In the genomic region with DNA sequence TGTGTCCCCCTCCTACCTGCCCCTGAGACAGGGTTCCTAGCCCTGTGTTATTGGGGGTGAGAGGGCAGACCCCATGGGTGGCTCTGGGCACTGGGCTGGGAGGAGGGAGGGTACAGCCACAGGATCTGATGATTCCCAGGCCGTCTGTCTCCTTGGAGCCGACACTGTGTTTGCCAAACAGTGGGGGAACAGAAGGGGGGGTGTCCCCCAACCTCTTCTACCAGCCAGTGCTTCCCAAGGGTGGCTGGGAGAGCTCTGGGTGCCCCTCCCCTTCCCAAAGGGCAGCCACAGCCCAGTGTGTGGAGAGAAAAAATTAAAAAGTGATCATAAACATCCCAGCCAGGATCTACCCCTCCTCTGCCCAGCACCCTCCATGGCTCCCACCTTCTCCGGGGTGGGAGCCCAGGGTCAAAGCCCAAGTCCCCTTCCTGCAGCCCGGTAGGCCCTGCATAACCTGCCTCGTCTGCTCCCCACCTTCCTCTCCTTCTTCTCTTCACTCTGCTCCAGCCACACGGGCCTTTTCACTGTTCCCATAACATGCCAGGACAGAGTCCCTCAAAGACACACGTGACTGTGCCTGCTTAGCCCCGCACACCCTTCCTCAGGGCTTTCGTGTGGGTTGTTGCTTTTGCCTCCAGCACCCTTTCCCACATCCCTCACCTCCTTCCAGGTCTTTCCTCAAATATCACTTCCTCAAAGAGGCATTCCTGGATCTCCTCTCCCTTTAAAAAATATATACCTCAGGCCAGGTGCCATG, we compare ENCODE assay signal across 10 cellular contexts. TPM values are rescaled to one million over a fixed set of nuclear protein-coding genes. Genes with fewer than 3 reads are reported as not detected.
DNase-seq lines count a peak whose midpoint lies in the region; ATAC-seq, FAIRE-seq and TF ChIP-seq lines count a peak whose summit lies in the region.
"Had no signal": no experiment of that assay in that cellular context is flagged by ENCODE, and none has a peak within 500 bp of the region (broad histone marks: within the 10 kb centered on the region; RNA-seq: fewer than 3 reads in every experiment).

No MANE protein-coding gene starts in this region.

- in situ Hi-C loops in K562 (cut with MboI) = loop anchor here (5.0 kb wide), 1 partner anchor 247 kb away; no protein-coding TSS in a partner anchor

- H3K9me1 ChIP-seq in K562 (ENCODE audit: control insufficient read depth, insufficient read depth, low read length) = no peaks in the 10 kb centered on the region

- WGBS in K562 (ENCODE audit: insufficient coverage, low coverage, missing lambda C conversion rate) = 12% methylated on average over 9 of the region's 9 CpGs
- WGBS in stomach, 5 donors = 54 to 67% (median 58%) methylated on average over 8 to 9 of the region's 9 CpGs

- peaks cover 0 to 38% of the 10 kb centered on the region in 2 experiments; a peak in 2 of 5 replicates for H3K4me1 ChIP-seq in K562 (replicated peaks in 1 of 2; ENCODE audit: control insufficient read depth in 2 of 2, insufficient read depth in 2 of 2, low read length in 2 of 2)
- H3K4me1 ChIP-seq in stomach = peaks cover 17 to 39% (median 27%) of the 10 kb centered on the region in 4 donors
- H3K4me1 ChIP-seq in kidney (ENCODE audit: control insufficient read depth in 1 of 2, insufficient read depth in 1 of 2, low read depth in 1 of 2, low read length in 2 of 2) = peaks cover 0 to 7% of the 10 kb centered on the region in 2 donors
- H3K4me1 ChIP-seq: upper lobe of right lung had no signal

- no TSS peak for BruUV-seq in K562 (replicated peaks; lab: Mats Ljungman, UMichigan)

- 0 out of 4 replicates have a peak overlapping the region, but pooled peaks of 1 of the 2 experiments have one; percentile 17 for H3K9ac ChIP-seq in K562 (ENCODE audit: insufficient read depth in 1 of 2, low read depth in 2 of 2, low read length in 2 of 2)
- no peak overlapping the region for H3K9ac ChIP-seq in kidney (ENCODE audit: low read length in 2 of 2)

- H3K4me3 ChIP-seq in K562 (no peak overlapping the region), stomach (no peak overlapping the region), kidney (ENCODE audit: low read length in 2 of 2) (no peak overlapping the region)
- H3K4me3 ChIP-seq: upper lobe of right lung had no signal

- intact Hi-C loops in K562 (cut with micrococcal nuclease) (no loop called here), left cardiac atrium (cut with DNase I) (loop anchor here (10.0 kb wide), 2 partner anchors 245 to 255 kb away; partner anchors contain the start of gene SHD (in 1 of the 2)), stomach (cut with DNase I; ENCODE audit: low total_unique reads) (no loop called here), kidney (cut with DNase I) (no loop called here)

- TF ChIP-seq EP300 in K562 (IDR thresholded peaks at IDR 0.05; ENCODE audit: low read length) (no peak), stomach (IDR thresholded peaks at IDR 0.05) (no peak)

- no peak for TF ChIP-seq POLR2A in K562 (conservative IDR thresholded peaks at IDR 0.05)
- no peak for TF ChIP-seq POLR2A in stomach (IDR thresholded peaks at IDR 0.05)

- H3K9me3 ChIP-seq in K562 (replicated peaks; ENCODE audit: control insufficient read depth, insufficient read depth, low read depth, low read length) = no peaks in the 10 kb centered on the region
- no peaks in the 10 kb centered on the region for H3K9me3 ChIP-seq in stomach
- no peaks in the 10 kb centered on the region for H3K9me3 ChIP-seq in kidney (ENCODE audit: control insufficient read depth in 1 of 2, low read length in 2 of 2)
- H3K9me3 ChIP-seq: upper lobe of right lung had no signal

- H3K79me2 ChIP-seq in K562 (ENCODE audit: control insufficient read depth, insufficient read depth, low read length) = no peaks in the 10 kb centered on the region

- H2AFZ ChIP-seq in K562 (ENCODE audit: low read depth, low read length) = no peak overlapping the region

- 0 out of 2 replicates have a peak, but pooled peaks cover 3% of the 10 kb centered on the region for H4K20me1 ChIP-seq in K562 (replicated peaks; ENCODE audit: control insufficient read depth, insufficient read depth, low read length)

- TF ChIP-seq RAD21 in K562 (CRISPR knock-in tag; conservative IDR thresholded peaks at IDR 0.05 in 1 of 2, IDR thresholded peaks at IDR 0.05 in 1 of 2) = no peak

- no peak overlapping the region for H3K4me2 ChIP-seq in K562 (ENCODE audit: insufficient read depth, low read length)

- no peak for TF ChIP-seq CTCF in K562 (IDR thresholded peaks at IDR 0.05 in 2 of 3, conservative IDR thresholded peaks at IDR 0.05 in 1 of 3; ENCODE audit: insufficient read depth in 2 of 3, low read depth in 1 of 3, low read length in 3 of 3)
- no peak for TF ChIP-seq CTCF in stomach (IDR thresholded peaks at IDR 0.05)
- TF ChIP-seq CTCF in kidney (IDR thresholded peaks at IDR 0.05; ENCODE audit: borderline replicate concordance, extremely low read depth, insufficient read depth) = no peak

- CTCF ChIA-PET in K562 (lab: Yijun Ruan, JAX; ENCODE audit: low intra/inter-chr PET ratio) = no interaction called here

- FAIRE-seq in K562 (lab: Jason Lieb, UNC) (no peak), kidney (lab: Jason Lieb, UNC) (no peak)

- no peak for DNase-seq in K562 (ENCODE audit: extremely low read depth in 1 of 4, low spot score in 3 of 4)
- DNase-seq in left cardiac atrium = peak; percentile 62
- no peak for DNase-seq in stomach
- no peak for DNase-seq in kidney
- DNase-seq: kidney glomerular epithelial cell, NCI-H1417, upper lobe of right lung had no signal

- H3K27ac ChIP-seq in K562 (ENCODE audit: extremely low read depth, low read depth, low read length) (no peak overlapping the region), stomach (peak overlapping the region; percentile 52 to 89 (median 79)), kidney (ENCODE audit: low read depth in 2 of 2, low read length in 2 of 2) (no peak overlapping the region)
- H3K27ac ChIP-seq: upper lobe of right lung had no signal

- ATAC-seq in K562 (no peak), left cardiac atrium (peak in 1 of 2 donors; percentile 21), HG02970 (IDR thresholded peaks at IDR 0.05; ENCODE audit: low FRiP score, unreplicated experiment) (no peak), GM19452 (IDR thresholded peaks at IDR 0.05; ENCODE audit: unreplicated experiment) (no peak)

- peaks cover 4 to 14% of the 10 kb centered on the region in 2 experiments; a peak in 3 of 5 replicates for H3K27me3 ChIP-seq in K562 (ENCODE audit: control insufficient read depth in 2 of 2, insufficient read depth in 2 of 2, low read length in 2 of 2)
- H3K27me3 ChIP-seq in stomach = peaks cover 0 to 13% (median 0%) of the 10 kb centered on the region in 3 donors
- H3K27me3 ChIP-seq: upper lobe of right lung had no signal

- POLR2A ChIA-PET in K562 (lab: Yijun Ruan, JAX) = no interaction called here

- H3K36me3 ChIP-seq in K562 (ENCODE audit: control insufficient read depth, insufficient read depth, low read length) = no peaks in the 10 kb centered on the region
- peaks cover 0 to 8% (median 0%) of the 10 kb centered on the region in 4 donors for H3K36me3 ChIP-seq in stomach
- no peaks in the 10 kb centered on the region for H3K36me3 ChIP-seq in kidney (ENCODE audit: control insufficient read depth in 1 of 2, insufficient read depth in 2 of 2, low read length in 2 of 2)
- H3K36me3 ChIP-seq: upper lobe of right lung had no signal

RNA-seq across cellular contexts. Expression of gene PLIN4, which starts 1.4 kb away (rescaled TPM):
- total RNA-seq in K562 (2011; cell fraction: chromatin; rRNA removed; ENCODE audit: low replicate concordance) = 1.0 and 3.0 TPM in 2 replicates
- total RNA-seq in K562 (2011; cell fraction: nucleolus; rRNA removed) = 0.92 and 1.2 TPM in 2 replicates
- total RNA-seq in K562 (2011; cell fraction: nucleoplasm; rRNA removed) = 0.53 and 0.81 TPM in 2 replicates
- total RNA-seq in K562 (2014; rRNA removed) (0.08 and 0.14 TPM in 2 replicates), K562 (2014; rRNA removed; fragmentation: Illumina TruSeq; extraction: Trizol) (0.04 TPM in 1 of 2 replicates, not detected in the other), K562 (2015; rRNA removed; fragmentation: Illumina TruSeq; extraction: Trizol) (0.04 TPM in 1 of 2 replicates, not detected in the other), K562 (2021) (0.09 TPM in 2 replicates), left cardiac atrium (100 to 1,000 TPM; 331 to 357 TPM), stomach (10 to 100 TPM in 3 of 5 donors, 1 to 10 TPM in 2; 9.0 to 64.7 (median 24.9) TPM), kidney (2.2 TPM)
- polyA plus RNA-seq in K562 (2011; rRNA removed) (0.06 and 0.12 TPM in 2 replicates), K562 (2014; fragmentation: Illumina TruSeq; extraction: Trizol) (0.04 and 0.08 TPM in 2 replicates), K562 (2014; fragmentation: Nextera tagmentation; extraction: Ambion mirVana) (not detected), K562 (2014; rRNA removed) (0.07 and 0.16 TPM in 2 replicates), stomach (10 to 100 TPM in 1 of 3 donors, 1 to 10 TPM in 2; 3.5 to 13.2 (median 6.8) TPM), kidney (ENCODE audit: insufficient read depth, low read depth, low replicate concordance) (1.6 TPM)
- 0.06 and 0.15 TPM in 2 replicates for polyA plus RNA-seq in K562 (2011; cell fraction: cytosol; rRNA removed)
- polyA plus RNA-seq in K562 (2011; cell fraction: nucleus; rRNA removed) = 0.41 and 0.92 TPM in 2 replicates
- 0.10 and 0.17 TPM in 2 replicates for polyA plus RNA-seq in K562 (2012)
- 0.07 TPM in 1 of 2 replicates, not detected in the other for polyA minus RNA-seq in K562 (2011; rRNA and poly(A)+ RNA removed)
- not detected in 2 replicates for polyA minus RNA-seq in K562 (2011; cell fraction: cytosol; rRNA and poly(A)+ RNA removed)
- polyA minus RNA-seq in K562 (2011; cell fraction: nucleus; rRNA and poly(A)+ RNA removed) = 0.11 and 0.13 TPM in 2 replicates

RNA-seq across cellular contexts. Expression of gene PLIN5, which starts 15.3 kb away (rescaled TPM):
- 8.0 and 24.6 TPM in 2 replicates for total RNA-seq in K562 (2011; cell fraction: chromatin; rRNA removed; ENCODE audit: low replicate concordance)
- 11.3 and 12.8 TPM in 2 replicates for total RNA-seq in K562 (2011; cell fraction: nucleolus; rRNA removed)
- total RNA-seq in K562 (2011; cell fraction: nucleoplasm; rRNA removed) = 10.8 and 12.9 TPM in 2 replicates
- total RNA-seq in K562 (2014; rRNA removed) = 0.50 and 0.86 TPM in 2 replicates
- total RNA-seq in K562 (2014; rRNA removed; fragmentation: Illumina TruSeq; extraction: Trizol) = 0.15 and 0.26 TPM in 2 replicates
- 0.07 TPM in 1 of 2 replicates, not detected in the other for total RNA-seq in K562 (2015; rRNA removed; fragmentation: Illumina TruSeq; extraction: Trizol)
- total RNA-seq in K562 (2021) = 1.3 TPM in 2 replicates
- polyA plus RNA-seq in K562 (2011; rRNA removed) = 1.3 and 1.6 TPM in 2 replicates
- polyA plus RNA-seq in K562 (2011; cell fraction: cytosol; rRNA removed) = 1.0 and 1.3 TPM in 2 replicates
- 3.6 and 9.2 TPM in 2 replicates for polyA plus RNA-seq in K562 (2011; cell fraction: nucleus; rRNA removed)
- 0.50 and 0.51 TPM in 2 replicates for polyA plus RNA-seq in K562 (2012)
- 0.54 and 0.62 TPM in 2 replicates for polyA plus RNA-seq in K562 (2014; fragmentation: Illumina TruSeq; extraction: Trizol)
- under 1 TPM; 0.04 TPM for polyA plus RNA-seq in K562 (2014; fragmentation: Nextera tagmentation; extraction: Ambion mirVana)
- polyA plus RNA-seq in K562 (2014; rRNA removed) = 0.85 and 0.94 TPM in 2 replicates
- polyA minus RNA-seq in K562 (2011; rRNA and poly(A)+ RNA removed) = 0.81 and 1.5 TPM in 2 replicates
- 0.95 TPM in 1 of 2 replicates, not detected in the other for polyA minus RNA-seq in K562 (2011; cell fraction: cytosol; rRNA and poly(A)+ RNA removed)
- 2.0 and 2.8 TPM in 2 replicates for polyA minus RNA-seq in K562 (2011; cell fraction: nucleus; rRNA and poly(A)+ RNA removed)
- 10 to 100 TPM; 32.7 to 47.8 TPM for total RNA-seq in left cardiac atrium
- total RNA-seq in stomach = 100 to 1,000 TPM in 1 of 5 donors, 10 to 100 TPM in 2, 1 to 10 TPM in 2; 1.4 to 114 (median 37.8) TPM
- 10 to 100 TPM; 23.8 to 37.9 (median 25.3) TPM for polyA plus RNA-seq in stomach
- total RNA-seq in kidney = 30.7 TPM
- 21.2 TPM for polyA plus RNA-seq in kidney (ENCODE audit: insufficient read depth, low read depth, low replicate concordance)
- total RNA-seq: fibroblast of lung had no signal
- polyA plus RNA-seq: fibroblast of lung had no signal

RNA-seq across cellular contexts. Expression of gene LRG1, which starts 20.1 kb away (rescaled TPM):
- total RNA-seq in K562 (2011; cell fraction: chromatin; rRNA removed; ENCODE audit: low replicate concordance) = 5.0 and 14.6 TPM in 2 replicates
- 18.2 and 23.3 TPM in 2 replicates for total RNA-seq in K562 (2011; cell fraction: nucleolus; rRNA removed)
- total RNA-seq in K562 (2011; cell fraction: nucleoplasm; rRNA removed) = 12.4 and 14.4 TPM in 2 replicates
- total RNA-seq in K562 (2014; rRNA removed) (8.4 and 10.6 TPM in 2 replicates), K562 (2014; rRNA removed; fragmentation: Illumina TruSeq; extraction: Trizol) (3.8 and 4.6 TPM in 2 replicates), K562 (2015; rRNA removed; fragmentation: Illumina TruSeq; extraction: Trizol) (9.4 and 9.5 TPM in 2 replicates), K562 (2021) (11.5 and 11.7 TPM in 2 replicates), left cardiac atrium (1 to 10 TPM in 1 of 2 donors, under 1 TPM in 1; 0.88 to 1.1 TPM), stomach (10 to 100 TPM in 1 of 5 donors, 1 to 10 TPM in 3, not detected in 1; 4.2 to 17.2 (median 7.3) TPM), kidney (26.4 TPM)
- polyA plus RNA-seq in K562 (2011; rRNA removed) (10.9 and 11.9 TPM in 2 replicates), K562 (2014; fragmentation: Illumina TruSeq; extraction: Trizol) (8.7 and 12.6 TPM in 2 replicates), K562 (2014; fragmentation: Nextera tagmentation; extraction: Ambion mirVana) (1 to 10 TPM; 1.5 to 5.1 TPM), K562 (2014; rRNA removed) (11.9 and 12.3 TPM in 2 replicates), stomach (10 to 100 TPM in 2 of 3 donors, 1 to 10 TPM in 1; 2.1 to 23.3 (median 16.1) TPM), kidney (ENCODE audit: insufficient read depth, low read depth, low replicate concordance) (2.2 TPM)
- 15.4 and 23.9 TPM in 2 replicates for polyA plus RNA-seq in K562 (2011; cell fraction: cytosol; rRNA removed)
- polyA plus RNA-seq in K562 (2011; cell fraction: nucleus; rRNA removed) = 2.7 and 3.4 TPM in 2 replicates
- polyA plus RNA-seq in K562 (2012) = 9.0 and 20.7 TPM in 2 replicates
- polyA minus RNA-seq in K562 (2011; rRNA and poly(A)+ RNA removed) = 3.2 and 3.6 TPM in 2 replicates
- 6.2 and 7.6 TPM in 2 replicates for polyA minus RNA-seq in K562 (2011; cell fraction: cytosol; rRNA and poly(A)+ RNA removed)
- polyA minus RNA-seq in K562 (2011; cell fraction: nucleus; rRNA and poly(A)+ RNA removed) = 1.2 and 2.6 TPM in 2 replicates
- total RNA-seq: fibroblast of lung had no signal

RNA-seq across cellular contexts. Expression of gene SEMA6B, which starts 39.8 kb away (rescaled TPM):
- 3.4 and 12.9 TPM in 2 replicates for total RNA-seq in K562 (2011; cell fraction: chromatin; rRNA removed; ENCODE audit: low replicate concordance)
- total RNA-seq in K562 (2011; cell fraction: nucleolus; rRNA removed) = 12.9 and 13.2 TPM in 2 replicates
- total RNA-seq in K562 (2011; cell fraction: nucleoplasm; rRNA removed) = 9.3 and 10.5 TPM in 2 replicates
- 2.5 and 2.7 TPM in 2 replicates for total RNA-seq in K562 (2014; rRNA removed)
- total RNA-seq in K562 (2014; rRNA removed; fragmentation: Illumina TruSeq; extraction: Trizol) = 0.57 and 0.65 TPM in 2 replicates
- 0.83 and 1.1 TPM in 2 replicates for total RNA-seq in K562 (2015; rRNA removed; fragmentation: Illumina TruSeq; extraction: Trizol)
- 3.7 and 4.6 TPM in 2 replicates for total RNA-seq in K562 (2021)
- 2.6 and 4.9 TPM in 2 replicates for polyA plus RNA-seq in K562 (2011; rRNA removed)
- polyA plus RNA-seq in K562 (2011; cell fraction: cytosol; rRNA removed) = 6.8 and 8.8 TPM in 2 replicates
- 7.2 and 8.1 TPM in 2 replicates for polyA plus RNA-seq in K562 (2011; cell fraction: nucleus; rRNA removed)
- 1.3 and 1.6 TPM in 2 replicates for polyA plus RNA-seq in K562 (2012)
- 1.4 and 2.7 TPM in 2 replicates for polyA plus RNA-seq in K562 (2014; fragmentation: Illumina TruSeq; extraction: Trizol)
- polyA plus RNA-seq in K562 (2014; fragmentation: Nextera tagmentation; extraction: Ambion mirVana) = not detected
- 1.7 and 3.8 TPM in 2 replicates for polyA plus RNA-seq in K562 (2014; rRNA removed)
- polyA minus RNA-seq in K562 (2011; rRNA and poly(A)+ RNA removed) = 5.1 and 7.6 TPM in 2 replicates
- 9.4 and 13.2 TPM in 2 replicates for polyA minus RNA-seq in K562 (2011; cell fraction: cytosol; rRNA and poly(A)+ RNA removed)
- 4.4 and 7.0 TPM in 2 replicates for polyA minus RNA-seq in K562 (2011; cell fraction: nucleus; rRNA and poly(A)+ RNA removed)
- 10 to 100 TPM; 15.0 to 24.8 TPM for total RNA-seq in left cardiac atrium
- 1 to 10 TPM in 4 of 5 donors, not detected in 1; 1.2 to 6.7 (median 2.1) TPM for total RNA-seq in stomach
- polyA plus RNA-seq in stomach = 1 to 10 TPM; 1.7 to 2.1 (median 1.9) TPM
- 17.7 TPM for total RNA-seq in kidney
- 2.6 TPM for polyA plus RNA-seq in kidney (ENCODE audit: insufficient read depth, low read depth, low replicate concordance)

RNA-seq across cellular contexts. Expression of gene HDGFL2, which starts 47.6 kb away (rescaled TPM):
- total RNA-seq in K562 (2011; cell fraction: chromatin; rRNA removed; ENCODE audit: low replicate concordance) = 18.0 and 40.2 TPM in 2 replicates
- total RNA-seq in K562 (2011; cell fraction: nucleolus; rRNA removed) = 25.8 and 27.2 TPM in 2 replicates
- 18.5 and 20.0 TPM in 2 replicates for total RNA-seq in K562 (2011; cell fraction: nucleoplasm; rRNA removed)
- 48.7 and 61.7 TPM in 2 replicates for total RNA-seq in K562 (2014; rRNA removed)
- total RNA-seq in K562 (2014; rRNA removed; fragmentation: Illumina TruSeq; extraction: Trizol) = 10.7 and 12.3 TPM in 2 replicates
- total RNA-seq in K562 (2015; rRNA removed; fragmentation: Illumina TruSeq; extraction: Trizol) = 27.9 and 29.4 TPM in 2 replicates
- total RNA-seq in K562 (2021) = 39.7 and 45.9 TPM in 2 replicates
- 14.3 and 21.1 TPM in 2 replicates for polyA plus RNA-seq in K562 (2011; rRNA removed)
- 10.7 and 15.1 TPM in 2 replicates for polyA plus RNA-seq in K562 (2011; cell fraction: cytosol; rRNA removed)
- polyA plus RNA-seq in K562 (2011; cell fraction: nucleus; rRNA removed) = 32.8 and 44.3 TPM in 2 replicates
- polyA plus RNA-seq in K562 (2012) = 29.5 and 31.2 TPM in 2 replicates
- polyA plus RNA-seq in K562 (2014; fragmentation: Illumina TruSeq; extraction: Trizol) = 16.0 and 27.4 TPM in 2 replicates
- under 1 TPM; 0.13 to 0.21 TPM for polyA plus RNA-seq in K562 (2014; fragmentation: Nextera tagmentation; extraction: Ambion mirVana)
- polyA plus RNA-seq in K562 (2014; rRNA removed) = 39.7 and 50.8 TPM in 2 replicates
- polyA minus RNA-seq in K562 (2011; rRNA and poly(A)+ RNA removed) = 9.0 and 10.3 TPM in 2 replicates
- 14.8 and 23.0 TPM in 2 replicates for polyA minus RNA-seq in K562 (2011; cell fraction: cytosol; rRNA and poly(A)+ RNA removed)
- 6.3 and 9.2 TPM in 2 replicates for polyA minus RNA-seq in K562 (2011; cell fraction: nucleus; rRNA and poly(A)+ RNA removed)
- 10 to 100 TPM; 20.9 to 25.9 TPM for total RNA-seq in left cardiac atrium
- 10 to 100 TPM; 26.8 to 85.2 (median 33.9) TPM for total RNA-seq in stomach
- 100 to 1,000 TPM in 1 of 3 donors, 10 to 100 TPM in 2; 25.5 to 127 (median 55.5) TPM for polyA plus RNA-seq in stomach
- 37.8 TPM for total RNA-seq in kidney
- polyA plus RNA-seq in kidney (ENCODE audit: insufficient read depth, low read depth, low replicate concordance) = 38.8 TPM

Comparison
In these comparisons a context has a peak if more than half of its experiments do, and no peak if none do; other contexts are left out.
1. H3K27ac ChIP-seq: peak in stomach (5 of 5); none in K562 (single experiment) and kidney (0 of 2).
2. RNA of gene PLIN4, which starts 1.4 kb away (total RNA-seq): 331 to 357 TPM in left cardiac atrium; 9.0 to 64.7 TPM in stomach, 2.2 TPM in kidney (single experiment) and 0.04 to 3.0 TPM in K562; every median in the first group is over 4 times any median in the second.
3. intact Hi-C loops: an anchor here in left cardiac atrium (10.0 kb wide); none called in K562, stomach and kidney.